9 cellular contexts compared by ENCODE assay signal in genomic region chr2:81324046-81324445, GRCh38.
DNase-seq lines count a peak whose midpoint lies in the region; ATAC-seq and TF ChIP-seq lines count a peak whose summit lies in the region.
"Had no signal": no experiment of that assay in that cellular context is flagged by ENCODE, and none has a peak within 500 bp of the region (broad histone marks: within the 10 kb centered on the region; RNA-seq: fewer than 3 reads in every experiment).

No MANE protein-coding gene starts in this region.

- DNase-seq in DMS 273 treated with DMSO at 0.1 percent for 48 hours (lab: John Stamatoyannopoulos, UW): peak; percentile 4
- peak; percentile 6 for DNase-seq in Jurkat, Clone E6-1 (ENCODE audit: low read depth, low spot score)
- DNase-seq in Panc1 (ENCODE audit: low read depth, low spot score): no peak
- DNase-seq in iPS-NIHi11 (ENCODE audit: low spot score): peak; percentile 18
- DNase-seq in natural killer cell: no peak
- no peak for DNase-seq in mucosa of descending colon

- no peak overlapping the region for H3K4me3 ChIP-seq in Jurkat, Clone E6-1 (ENCODE audit: low read length)
- H3K4me3 ChIP-seq in Panc1 (ENCODE audit: low read depth in 2 of 2, low read length in 2 of 2): no peak overlapping the region
- no peak overlapping the region for H3K4me3 ChIP-seq in mucosa of descending colon

- no peaks in the 10 kb centered on the region for H3K27me3 Mint-ChIP-seq in natural killer cell (ENCODE audit: low read depth in 2 of 2)
- H3K27me3 Mint-ChIP-seq: activated naive CD4-positive, alpha-beta T cell treated with anti-CD3 and anti-CD28 coated beads, Interleukin-2, amount 50 U/mL, for 24 hours had no signal

- in situ Hi-C loops in Panc1 (cut with HindIII; ENCODE audit: low pct_unique_long_range_greater_than_20kb, low sequenced_read_pairs): no loop called here

- H3K27ac ChIP-seq in Panc1 (ENCODE audit: low read length): no peak overlapping the region

- no peaks in the 10 kb centered on the region for H3K9me3 ChIP-seq in Panc1 (ENCODE audit: control insufficient read depth, insufficient read depth, low read depth, low read length)
- peaks cover 5% of the 10 kb centered on the region for H3K9me3 ChIP-seq in mucosa of descending colon

- no peak overlapping the region for H3K27ac Mint-ChIP-seq in natural killer cell
- H3K27ac Mint-ChIP-seq: activated naive CD4-positive, alpha-beta T cell treated with anti-CD3 and anti-CD28 coated beads, Interleukin-2, amount 50 U/mL, for 24 hours had no signal

- ATAC-seq in Panc1 (no peak), GM19467 (IDR thresholded peaks at IDR 0.05; ENCODE audit: unreplicated experiment) (no peak), HG03565 (IDR thresholded peaks at IDR 0.05; ENCODE audit: unreplicated experiment) (no peak), natural killer cell (no peak), mucosa of descending colon (no peak)

- peak; percentile 42 for TF ChIP-seq CTCF in Panc1 (IDR thresholded peaks at IDR 0.05)
- TF ChIP-seq CTCF in natural killer cell (IDR thresholded peaks at IDR 0.05): no peak
- no peak for TF ChIP-seq CTCF in mucosa of descending colon (IDR thresholded peaks at IDR 0.05)

- no peak overlapping the region for H3K4me3 Mint-ChIP-seq in natural killer cell
- H3K4me3 Mint-ChIP-seq: activated naive CD4-positive, alpha-beta T cell treated with anti-CD3 and anti-CD28 coated beads, Interleukin-2, amount 50 U/mL, for 24 hours had no signal

- POLR2A ChIA-PET in Panc1 (lab: Charles Lee): no interaction called here

- intact Hi-C loops in Panc1 (cut with micrococcal nuclease; ENCODE audit: unreplicated experiment) (no loop called here), natural killer cell (cut with micrococcal nuclease) (no loop called here), mucosa of descending colon (cut with DNase I, micrococcal nuclease) (no loop called here)

- no TSS peak for BruUV-seq in Panc1 (replicated peaks; lab: Mats Ljungman, UMichigan)

- H3K27me3 ChIP-seq in Panc1 (ENCODE audit: control insufficient read depth, insufficient read depth, low read length): no peaks in the 10 kb centered on the region

- H3K4me1 ChIP-seq in Panc1 (ENCODE audit: control insufficient read depth, insufficient read depth, low read length) (no peaks in the 10 kb centered on the region), mucosa of descending colon (ENCODE audit: low read depth) (no peaks in the 10 kb centered on the region)

- H3K36me3 Mint-ChIP-seq in natural killer cell: peaks cover 12% of the 10 kb centered on the region
- H3K36me3 Mint-ChIP-seq: activated naive CD4-positive, alpha-beta T cell treated with anti-CD3 and anti-CD28 coated beads, Interleukin-2, amount 50 U/mL, for 24 hours had no signal

- H3K36me3 ChIP-seq in Panc1 (ENCODE audit: control insufficient read depth, insufficient read depth, low read length): no peaks in the 10 kb centered on the region
- H3K36me3 ChIP-seq in mucosa of descending colon (ENCODE audit: low read depth): no peaks in the 10 kb centered on the region

- no peaks in the 10 kb centered on the region for H3K4me1 Mint-ChIP-seq in natural killer cell
- H3K4me1 Mint-ChIP-seq: activated naive CD4-positive, alpha-beta T cell treated with anti-CD3 and anti-CD28 coated beads, Interleukin-2, amount 50 U/mL, for 24 hours had no signal

- H3K9me3 Mint-ChIP-seq in natural killer cell: peaks cover 13 to 22% of the 10 kb centered on the region in 2 donors

- CTCF ChIA-PET in Panc1 (lab: Charles Lee): no interaction called here

Comparison
In these comparisons a context has a peak if more than half of its experiments do, and no peak if none do; other contexts are left out.
1. DNase-seq: peak in DMS 273 treated with DMSO at 0.1 percent for 48 hours (single experiment), Jurkat, Clone E6-1 (single experiment) and iPS-NIHi11 (single experiment); none in Panc1 (single experiment), natural killer cell (single experiment) and mucosa of descending colon (0 of 3).